14 cellular contexts compared by ENCODE assay signal in the genomic region with DNA sequence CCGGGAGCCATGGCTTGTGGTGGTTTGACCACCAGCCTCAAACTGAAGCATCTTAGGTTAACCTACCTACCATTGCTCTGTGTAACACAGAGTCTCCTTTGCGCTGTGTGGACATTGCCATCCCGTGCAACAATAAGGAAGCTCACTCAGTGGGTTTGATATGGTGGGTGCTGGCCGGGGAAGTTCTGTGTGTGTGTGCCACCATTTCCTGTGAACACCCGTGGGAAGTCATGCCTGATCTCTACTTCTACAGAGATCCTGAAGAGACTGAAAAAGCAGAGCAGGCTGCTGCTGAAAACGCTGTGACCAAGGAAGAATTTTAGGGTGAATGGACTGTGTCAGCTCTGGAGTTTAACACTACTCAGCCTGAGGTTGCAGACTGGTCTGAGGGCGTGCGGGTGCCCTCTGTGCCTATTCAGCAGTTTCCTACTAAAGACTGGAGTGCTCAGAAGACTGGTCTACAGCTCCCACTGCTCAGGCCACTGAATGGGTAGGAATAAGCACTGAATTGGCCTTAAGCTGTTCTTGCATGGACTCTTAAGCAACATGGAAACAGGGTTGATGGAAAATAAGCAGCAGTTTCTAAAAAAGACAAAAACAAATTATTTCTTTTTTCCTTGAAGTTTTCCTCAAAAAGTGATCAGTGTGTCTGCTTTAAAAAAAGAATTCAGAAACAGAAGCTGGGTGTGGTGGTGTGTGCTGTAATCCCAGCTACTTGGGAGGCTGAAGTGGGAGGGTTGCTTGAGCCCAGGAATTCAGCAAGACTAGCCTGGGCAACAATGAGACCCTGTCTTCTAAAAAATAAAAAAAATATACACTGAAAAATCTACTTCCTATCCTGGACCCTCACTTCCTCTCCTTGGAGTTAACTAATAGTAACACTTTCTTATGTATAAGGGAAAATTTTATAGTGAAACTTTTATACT. TPM values are rescaled to one million over a fixed set of nuclear protein-coding genes. Genes with fewer than 3 reads are reported as not detected.
DNase-seq lines count a peak whose midpoint lies in the region; ATAC-seq and TF ChIP-seq lines count a peak whose summit lies in the region.
"Had no signal": no experiment of that assay in that cellular context is flagged by ENCODE, and none has a peak within 500 bp of the region (broad histone marks: within the 10 kb centered on the region; RNA-seq: fewer than 3 reads in every experiment).

No MANE protein-coding gene starts in this region.

- no peak overlapping the region for H3K4me3 Mint-ChIP-seq in activated CD8-positive, alpha-beta T cell treated with anti-CD3 and anti-CD28 coated beads for 36 hours
- H3K4me3 Mint-ChIP-seq in activated CD8-positive, alpha-beta T cell treated with anti-CD3 and anti-CD28 coated beads, Interleukin-2, amount 10 ng/mL, durations not matched to agents 7 days and 5 days = no peak overlapping the region
- H3K4me3 Mint-ChIP-seq in central memory CD8-positive, alpha-beta T cell = no peak overlapping the region
- H3K4me3 Mint-ChIP-seq: activated B cell treated with CpG ODN at 0.5 μM for 24 hours had no signal

- no peaks in the 10 kb centered on the region for H3K9me3 ChIP-seq in lower lobe of right lung
- no peaks in the 10 kb centered on the region for H3K9me3 ChIP-seq in thoracic aorta
- H3K9me3 ChIP-seq: A549 had no signal

- H3K27me3 ChIP-seq in lower lobe of right lung (ENCODE audit: low read depth) (no peaks in the 10 kb centered on the region), thoracic aorta (replicated peaks; ENCODE audit: insufficient read depth) (no peaks in the 10 kb centered on the region)

- no peak for TF ChIP-seq CTCF in activated CD8-positive, alpha-beta T cell treated with anti-CD3 and anti-CD28 coated beads for 36 hours (IDR thresholded peaks at IDR 0.05)
- TF ChIP-seq CTCF in lower lobe of right lung (IDR thresholded peaks at IDR 0.05) (no peak), thoracic aorta (IDR thresholded peaks at IDR 0.05) (no peak)

- H3K36me3 Mint-ChIP-seq in activated CD8-positive, alpha-beta T cell treated with anti-CD3 and anti-CD28 coated beads for 36 hours (ENCODE audit: low read depth) = peaks cover 29% of the 10 kb centered on the region
- peaks cover 35% of the 10 kb centered on the region for H3K36me3 Mint-ChIP-seq in activated CD8-positive, alpha-beta T cell treated with anti-CD3 and anti-CD28 coated beads, Interleukin-2, amount 10 ng/mL, durations not matched to agents 7 days and 5 days (ENCODE audit: low read depth)
- peaks cover 2% of the 10 kb centered on the region for H3K36me3 Mint-ChIP-seq in central memory CD8-positive, alpha-beta T cell (ENCODE audit: insufficient read depth)

- CTCF ChIA-PET in activated CD8-positive, alpha-beta T cell treated with anti-CD3 and anti-CD28 coated beads for 36 hours (lab: Charles Lee) = no interaction called here
- CTCF ChIA-PET in activated CD8-positive, alpha-beta T cell treated with anti-CD3 and anti-CD28 coated beads, Interleukin-2, amount 10 ng/mL, durations not matched to agents 7 days and 5 days (lab: Charles Lee) = interaction anchor here (1.4 kb wide), 1 partner anchor 210 kb away, joined by 3 read pairs; no protein-coding TSS in a partner anchor

- peaks cover 4% of the 10 kb centered on the region for H3K9me3 Mint-ChIP-seq in activated CD8-positive, alpha-beta T cell treated with anti-CD3 and anti-CD28 coated beads for 36 hours
- peaks cover 7% of the 10 kb centered on the region for H3K9me3 Mint-ChIP-seq in activated CD8-positive, alpha-beta T cell treated with anti-CD3 and anti-CD28 coated beads, Interleukin-2, amount 10 ng/mL, durations not matched to agents 7 days and 5 days (ENCODE audit: insufficient read depth)
- no peaks in the 10 kb centered on the region for H3K9me3 Mint-ChIP-seq in central memory CD8-positive, alpha-beta T cell
- H3K9me3 Mint-ChIP-seq: activated B cell treated with CpG ODN at 0.5 μM for 24 hours had no signal

- H3K4me3 ChIP-seq in lower lobe of right lung (no peak overlapping the region), thoracic aorta (peak overlapping the region; percentile 30)
- H3K4me3 ChIP-seq: A549 had no signal

- no peaks in the 10 kb centered on the region for H3K36me3 ChIP-seq in lower lobe of right lung
- no peaks in the 10 kb centered on the region for H3K36me3 ChIP-seq in thoracic aorta

- intact Hi-C loops in activated CD8-positive, alpha-beta T cell treated with anti-CD3 and anti-CD28 coated beads for 36 hours (cut with micrococcal nuclease) = no loop called here
- intact Hi-C loops in lower lobe of right lung (cut with DNase I) = no loop called here

- no peak for ATAC-seq in activated CD8-positive, alpha-beta T cell treated with anti-CD3 and anti-CD28 coated beads for 36 hours
- ATAC-seq in activated CD8-positive, alpha-beta T cell treated with anti-CD3 and anti-CD28 coated beads, Interleukin-2, amount 10 ng/mL, durations not matched to agents 7 days and 5 days = no peak
- ATAC-seq in central memory CD8-positive, alpha-beta T cell (replicated peaks; ENCODE audit: extremely low read depth, poor library complexity, severe bottlenecking) = no peak
- peak in 1 of 2 donors; percentile 12 for ATAC-seq in lower lobe of right lung
- no peak for ATAC-seq in thoracic aorta (ENCODE audit: insufficient number of reproducible peaks, low FRiP score, low read depth)
- no peak for ATAC-seq in HG03439 (IDR thresholded peaks at IDR 0.05; ENCODE audit: unreplicated experiment)
- ATAC-seq: A549 had no signal

- DNase-seq in activated CD8-positive, alpha-beta T cell treated with anti-CD3 and anti-CD28 coated beads for 36 hours = no peak
- DNase-seq in activated CD8-positive, alpha-beta T cell treated with anti-CD3 and anti-CD28 coated beads, Interleukin-2, amount 10 ng/mL, durations not matched to agents 7 days and 5 days = no peak
- no peak for DNase-seq in central memory CD8-positive, alpha-beta T cell (ENCODE audit: low spot score in 2 of 2)
- no peak for DNase-seq in lower lobe of right lung
- no peak for DNase-seq in thoracic aorta (ENCODE audit: low spot score)
- DNase-seq in stimulated activated CD4-positive, alpha-beta T cell treated with anti-CD3 and anti-CD28 coated beads, Interleukin-2, amount 100 ng/mL, for 48 hours = no peak
- DNase-seq in glomerular visceral epithelial cell (ENCODE audit: extremely low spot score) = no peak
- DNase-seq: activated B cell treated with CpG ODN at 0.5 μM for 24 hours; activated naive CD4-positive, alpha-beta T cell; KBM-7; NCI-H446; SHP77 had no signal

- peaks cover 38% of the 10 kb centered on the region for H3K4me1 ChIP-seq in lower lobe of right lung
- peaks cover 30 to 59% of the 10 kb centered on the region in 2 donors for H3K4me1 ChIP-seq in thoracic aorta (ENCODE audit: control insufficient read depth in 1 of 2, low read depth in 2 of 2)

- H3K27me3 Mint-ChIP-seq in activated CD8-positive, alpha-beta T cell treated with anti-CD3 and anti-CD28 coated beads for 36 hours = no peaks in the 10 kb centered on the region
- H3K27me3 Mint-ChIP-seq in activated CD8-positive, alpha-beta T cell treated with anti-CD3 and anti-CD28 coated beads, Interleukin-2, amount 10 ng/mL, durations not matched to agents 7 days and 5 days (ENCODE audit: low read depth) = no peaks in the 10 kb centered on the region
- no peaks in the 10 kb centered on the region for H3K27me3 Mint-ChIP-seq in central memory CD8-positive, alpha-beta T cell
- H3K27me3 Mint-ChIP-seq: activated B cell treated with CpG ODN at 0.5 μM for 24 hours had no signal

- peak overlapping the region; percentile 10 for H3K27ac Mint-ChIP-seq in activated CD8-positive, alpha-beta T cell treated with anti-CD3 and anti-CD28 coated beads for 36 hours
- no peak overlapping the region for H3K27ac Mint-ChIP-seq in activated CD8-positive, alpha-beta T cell treated with anti-CD3 and anti-CD28 coated beads, Interleukin-2, amount 10 ng/mL, durations not matched to agents 7 days and 5 days
- H3K27ac Mint-ChIP-seq in central memory CD8-positive, alpha-beta T cell (ENCODE audit: low read depth) = peak overlapping the region; percentile 67
- H3K27ac Mint-ChIP-seq: activated B cell treated with CpG ODN at 0.5 μM for 24 hours had no signal

- peaks cover 60% of the 10 kb centered on the region for H3K4me1 Mint-ChIP-seq in activated CD8-positive, alpha-beta T cell treated with anti-CD3 and anti-CD28 coated beads for 36 hours (ENCODE audit: low read depth)
- H3K4me1 Mint-ChIP-seq in activated CD8-positive, alpha-beta T cell treated with anti-CD3 and anti-CD28 coated beads, Interleukin-2, amount 10 ng/mL, durations not matched to agents 7 days and 5 days (ENCODE audit: low read depth) = peaks cover 26% of the 10 kb centered on the region
- peaks cover 55% of the 10 kb centered on the region for H3K4me1 Mint-ChIP-seq in central memory CD8-positive, alpha-beta T cell

- peak overlapping the region; percentile 56 for H3K27ac ChIP-seq in lower lobe of right lung
- H3K27ac ChIP-seq in thoracic aorta = peak overlapping the region; percentile 53
- H3K27ac ChIP-seq: A549 had no signal

- POLR2A ChIA-PET in activated CD8-positive, alpha-beta T cell treated with anti-CD3 and anti-CD28 coated beads for 36 hours (lab: Charles Lee) = interaction anchor here (0.7 to 0.8 kb wide), 2 partner anchors 35 to 86 kb away, joined by 3 to 6 read pairs; no protein-coding TSS in a partner anchor
- POLR2A ChIA-PET in activated CD8-positive, alpha-beta T cell treated with anti-CD3 and anti-CD28 coated beads, Interleukin-2, amount 10 ng/mL, durations not matched to agents 7 days and 5 days (lab: Charles Lee) = no interaction called here

RNA-seq across cellular contexts. Expression of a gene that starts 14.6 kb away (rescaled TPM):
- 10 to 100 TPM; 38.9 to 42.3 TPM for total RNA-seq in activated CD8-positive, alpha-beta T cell treated with anti-CD3 and anti-CD28 coated beads for 36 hours
- 10 to 100 TPM; 59.3 to 65.1 TPM for total RNA-seq in activated CD8-positive, alpha-beta T cell treated with anti-CD3 and anti-CD28 coated beads, Interleukin-2, amount 10 ng/mL, durations not matched to agents 7 days and 5 days
- 53.2 TPM for total RNA-seq in lower lobe of right lung
- 10 to 100 TPM; 51.1 to 73.8 TPM for total RNA-seq in thoracic aorta
